Comparison of ENCODE assay signal across 9 cellular contexts in genomic region chr16:3456374-3456773, GRCh38. TPM values are rescaled to one million over a fixed set of nuclear protein-coding genes. Genes with fewer than 3 reads are reported as not detected.
DNase-seq lines count a peak whose midpoint lies in the region; ATAC-seq, FAIRE-seq and TF ChIP-seq lines count a peak whose summit lies in the region.
"Had no signal": no experiment of that assay in that cellular context is flagged by ENCODE, and none has a peak within 500 bp of the region (broad histone marks: within the 10 kb centered on the region; RNA-seq: fewer than 3 reads in every experiment).

No MANE protein-coding gene starts in this region.

- no peak for FAIRE-seq in RCC 7860 (lab: Jason Lieb, UNC)

- H3K27me3 Mint-ChIP-seq in CD14-positive monocyte (ENCODE audit: low read depth in 3 of 3) = peaks cover 0 to 3% (median 2%) of the 10 kb centered on the region in 3 donors
- no peaks in the 10 kb centered on the region for H3K27me3 Mint-ChIP-seq in natural killer cell (ENCODE audit: low read depth in 2 of 2)

- H3K27ac Mint-ChIP-seq in CD14-positive monocyte (peak overlapping the region; percentile 36 to 88 (median 75)), natural killer cell (peak overlapping the region; percentile 75 to 86)

- H3K36me3 Mint-ChIP-seq in CD14-positive monocyte (peaks cover 3 to 6% of the 10 kb centered on the region in 2 donors), natural killer cell (no peaks in the 10 kb centered on the region)

- peak overlapping the region; percentile 68 for H3K27ac ChIP-seq in caudate nucleus (ENCODE audit: low read depth, low read length)

- H3K9me3 Mint-ChIP-seq in CD14-positive monocyte (peaks cover 0 to 2% (median 0%) of the 10 kb centered on the region in 7 donors), natural killer cell (no peaks in the 10 kb centered on the region)

- ATAC-seq in natural killer cell = no peak
- ATAC-seq in HG02759 (IDR thresholded peaks at IDR 0.05; ENCODE audit: unreplicated experiment) = no peak
- ATAC-seq in GM21381 (IDR thresholded peaks at IDR 0.05; ENCODE audit: unreplicated experiment) = no peak

- TF ChIP-seq CTCF in CD14-positive monocyte (IDR thresholded peaks at IDR 0.05) = no peak
- TF ChIP-seq CTCF in natural killer cell (IDR thresholded peaks at IDR 0.05) = no peak

- DNase-seq in CD14-positive monocyte (ENCODE audit: low spot score) (no peak), M059J (ENCODE audit: low read depth) (peak; percentile 26), caudate nucleus (lab: John Stamatoyannopoulos, UW) (peak in 13 of 61 donors; percentile 9 to 68 (median 20)), natural killer cell (no peak), RCC 7860 (ENCODE audit: low spot score) (no peak), GOT3 (lab: John Stamatoyannopoulos, UW) (no peak)
- DNase-seq: stimulated activated CD4-positive, alpha-beta T cell treated with anti-CD3 and anti-CD28 coated beads, Interleukin-4, amount 100 ng/mL, for 24 hours had no signal

- peaks cover 50% of the 10 kb centered on the region for H3K4me1 Mint-ChIP-seq in CD14-positive monocyte
- peaks cover 35 to 37% of the 10 kb centered on the region in 2 donors for H3K4me1 Mint-ChIP-seq in natural killer cell

- intact Hi-C loops in CD14-positive monocyte (cut with micrococcal nuclease) = loop anchor here (2.0 to 10.0 kb wide), 5 partner anchors 56 to 302 kb away; partner anchors contain the start of genes ZNF174 (in 1 of the 2), ZNF263 (in 1 of the 2) and ZSCAN32 (in 1 of the 2)
- intact Hi-C loops in natural killer cell (cut with micrococcal nuclease) = no loop called here

- H3K4me3 Mint-ChIP-seq in CD14-positive monocyte (peak overlapping the region; percentile 76 to 80), natural killer cell (peak overlapping the region; percentile 86)

RNA-seq across cellular contexts. Expression of gene NAA60, which starts 12.9 kb away (rescaled TPM):
- 10 to 100 TPM; 29.7 to 48.8 TPM for polyA plus RNA-seq in CD14-positive monocyte
- total RNA-seq in M059J (2014; rRNA removed; shearing (Covaris generic)) = 9.1 and 18.8 TPM in 2 replicates
- 10 to 100 TPM; 45.1 to 69.0 (median 58.9) TPM for total RNA-seq in natural killer cell

RNA-seq across cellular contexts. Expression of gene ZNF597, which starts 13.1 kb away (rescaled TPM):
- 1 to 10 TPM in 1 of 2 donors, under 1 TPM in 1; 0.98 to 1.0 TPM for polyA plus RNA-seq in CD14-positive monocyte
- 3.4 and 4.9 TPM in 2 replicates for total RNA-seq in M059J (2014; rRNA removed; shearing (Covaris generic))
- 1 to 10 TPM; 1.8 to 3.5 (median 2.8) TPM for total RNA-seq in natural killer cell

RNA-seq across cellular contexts. Expression of gene C16orf90, which starts 38.9 kb away (rescaled TPM):
- polyA plus RNA-seq in CD14-positive monocyte = not detected
- total RNA-seq in M059J (2014; rRNA removed; shearing (Covaris generic)) = not detected in 2 replicates
- total RNA-seq in natural killer cell = not detected

RNA-seq across cellular contexts. Expression of gene CLUAP1, which starts 44.4 kb away (rescaled TPM):
- 1 to 10 TPM; 5.6 to 5.9 TPM for polyA plus RNA-seq in CD14-positive monocyte
- total RNA-seq in M059J (2014; rRNA removed; shearing (Covaris generic)) = 13.9 and 16.5 TPM in 2 replicates
- 1 to 10 TPM; 4.0 to 6.2 (median 4.7) TPM for total RNA-seq in natural killer cell

RNA-seq across cellular contexts. Expression of gene ZNF174, which starts 55.4 kb away (rescaled TPM):
- polyA plus RNA-seq in CD14-positive monocyte = 1 to 10 TPM; 4.9 to 5.6 TPM
- total RNA-seq in M059J (2014; rRNA removed; shearing (Covaris generic)) = 11.8 and 14.1 TPM in 2 replicates
- 1 to 10 TPM; 3.5 to 9.0 (median 7.5) TPM for total RNA-seq in natural killer cell
